ENCODE assay signal across 16 cellular contexts in genomic region chr20:43727980-43728590, GRCh38.
A peak's percentile ranks its signal among the peaks of the same experiment; 100 is the strongest.
DNase-seq lines count a peak whose midpoint lies in the region; ATAC-seq and TF ChIP-seq lines count a peak whose summit lies in the region.
"Had no signal": no experiment of that assay in that cellular context is flagged by ENCODE, and none has a peak within 500 bp of the region (broad histone marks: within the 10 kb centered on the region; RNA-seq: fewer than 3 reads in every experiment).

No MANE protein-coding gene starts in this region.

- no peaks in the 10 kb centered on the region for H3K79me2 ChIP-seq in MM.1S (ENCODE audit: low read length)

- DNase-seq in NCI-H2107 treated with DMSO at 0.1 percent for 48 hours (lab: John Stamatoyannopoulos, UW; ENCODE audit: unreplicated experiment) = peak; percentile 14
- no peak for DNase-seq in NCI-H2107 (lab: John Stamatoyannopoulos, UW)
- peak; percentile 87 for DNase-seq in MM.1S
- peak; percentile 13 for DNase-seq in effector CD8-positive, alpha-beta T cell (lab: John Stamatoyannopoulos, UW)
- DNase-seq in hippocampal formation (lab: John Stamatoyannopoulos, UW) = no peak
- DNase-seq in NAMALWA (ENCODE audit: low spot score) = no peak
- DNase-seq in CD1c-positive myeloid dendritic cell (ENCODE audit: extremely low spot score) = no peak
- DNase-seq: activated CD8-positive, alpha-beta memory T cell treated with anti-CD3 and anti-CD28 coated beads, Interleukin-2, amount 50 U/mL, for 4 hours; aorta; dermis blood vessel endothelial cell; foreskin fibroblast; HFFc6; islet precursor cell; T1000 had no signal

- no peaks in the 10 kb centered on the region for H3K36me3 ChIP-seq in MM.1S (replicated peaks; ENCODE audit: insufficient read depth, low read length)

- peak overlapping the region; percentile 7; the same call in 1 of the 2 replicates for H3K4me2 ChIP-seq in MM.1S (ENCODE audit: low read depth, low read length)

- H3K9me3 ChIP-seq in MM.1S (replicated peaks; ENCODE audit: insufficient read depth, low read length) = no peaks in the 10 kb centered on the region

- H2AFZ ChIP-seq in MM.1S (ENCODE audit: low read length) = no peak overlapping the region

- H3K9ac ChIP-seq in MM.1S (ENCODE audit: low read length) = no peak overlapping the region

- peaks cover 8% of the 10 kb centered on the region for H3F3A ChIP-seq in MM.1S (ENCODE audit: insufficient read depth, low read length)

- no peak for TF ChIP-seq CTCF in MM.1S (IDR thresholded peaks at IDR 0.05; ENCODE audit: low read length)

- no peaks in the 10 kb centered on the region for H3K9me2 ChIP-seq in MM.1S (replicated peaks; ENCODE audit: insufficient read depth, low read length)

- no peak overlapping the region for H3K4me3 ChIP-seq in MM.1S (ENCODE audit: low read length)

- peaks cover 19% of the 10 kb centered on the region for H3K4me1 ChIP-seq in MM.1S (ENCODE audit: low read length)

- no peaks in the 10 kb centered on the region for H4K20me1 ChIP-seq in MM.1S (ENCODE audit: insufficient read depth, low read length)

- H3K27ac ChIP-seq in MM.1S (ENCODE audit: low read length) = peak overlapping the region; percentile 28; the same call in 1 of the 2 replicates
- H3K27ac ChIP-seq: RWPE1 had no signal

- ATAC-seq in GM19468 (IDR thresholded peaks at IDR 0.05; ENCODE audit: extremely low read depth, unreplicated experiment) = peak; percentile 39

- no peaks in the 10 kb centered on the region for H3K27me3 ChIP-seq in MM.1S (replicated peaks; ENCODE audit: insufficient read depth, low read length)

Comparison
In these comparisons a context has a peak if more than half of its experiments do, and no peak if none do; other contexts are left out.
1. DNase-seq: peak in NCI-H2107 treated with DMSO at 0.1 percent for 48 hours (single experiment), MM.1S (single experiment) and effector CD8-positive, alpha-beta T cell (single experiment); none in NCI-H2107 (single experiment), hippocampal formation (0 of 2), NAMALWA (single experiment) and CD1c-positive myeloid dendritic cell (single experiment).